Comparison of ENCODE assay signal across 23 cellular contexts in the genomic region with DNA sequence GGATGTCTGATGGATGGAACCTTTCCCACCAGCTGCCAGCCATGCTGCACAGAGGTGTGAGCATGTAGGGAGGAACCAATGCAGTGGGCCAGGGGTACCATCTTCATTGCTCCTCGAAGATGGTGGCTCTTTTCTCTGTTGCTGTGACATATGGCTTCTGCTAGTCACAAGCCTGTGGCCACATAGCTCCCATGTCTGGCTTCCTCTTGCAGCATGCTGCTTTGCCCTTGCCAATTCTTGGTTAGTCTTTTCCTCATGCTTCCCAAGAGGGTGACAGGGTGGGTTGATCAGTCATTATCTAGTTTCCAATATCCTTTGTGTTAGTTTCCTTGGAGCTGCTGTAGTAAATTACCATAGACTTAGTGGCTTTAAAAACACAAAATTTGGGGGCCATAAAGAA.
"Had no signal": no experiment of that assay in that cellular context is flagged by ENCODE, and none has a peak within 500 bp of the region (broad histone marks: within the 10 kb centered on the region; RNA-seq: fewer than 3 reads in every experiment).

No MANE protein-coding gene starts in this region.

- H3K9me3 ChIP-seq: esophagus squamous epithelium, lower lobe of right lung, right atrium auricular region, suprapubic skin, thyroid gland, upper lobe of left lung, uterus had no signal

- H3K36me3 Mint-ChIP-seq: immature natural killer cell had no signal

- H3K4me3 Mint-ChIP-seq: dendritic cell treated with granulocyte-macrophage colony-stimulating factor and Interleukin-4, amounts not matched to agents 40 ng/mL and 50 ng/mL, for 4 days; effector memory CD8-positive, alpha-beta T cell; immature natural killer cell; memory B cell; nephron had no signal

- H3K9ac ChIP-seq: parathyroid adenoma had no signal

- H3K4me1 Mint-ChIP-seq: immature natural killer cell, memory B cell had no signal

- H3K4me3 ChIP-seq: esophagus squamous epithelium, gastroesophageal sphincter, left ventricle myocardium inferior, lower lobe of right lung, right atrium auricular region, suprapubic skin, thyroid gland, upper lobe of left lung, uterus had no signal

- H3K9me3 Mint-ChIP-seq: immature natural killer cell had no signal

- H3K27me3 ChIP-seq: esophagus squamous epithelium, gastroesophageal sphincter, right atrium auricular region, suprapubic skin, thyroid gland, upper lobe of left lung, uterus had no signal

- H3K27ac ChIP-seq: esophagus squamous epithelium, gastroesophageal sphincter, left ventricle myocardium inferior, parathyroid adenoma, right atrium auricular region, suprapubic skin, thyroid gland, uterus had no signal

- ATAC-seq: effector memory CD8-positive, alpha-beta T cell; gastroesophageal sphincter; left cardiac atrium; lower lobe of right lung; stimulated activated naive CD8-positive, alpha-beta T cell treated with anti-CD3 and anti-CD28 coated beads, Interleukin-15, Interleukin-2, amounts not matched to agents 100 U/mL and 50 U/mL, for 24 hours had no signal

- H3K36me3 ChIP-seq: esophagus squamous epithelium, gastroesophageal sphincter, left ventricle myocardium inferior, lower lobe of right lung, right atrium auricular region, suprapubic skin, thyroid gland, upper lobe of left lung, uterus had no signal

- DNase-seq: effector memory CD8-positive, alpha-beta T cell; esophagus squamous epithelium; foreskin fibroblast; glutamatergic neuron; immature natural killer cell; left cardiac atrium; left ventricle myocardium inferior; lower lobe of right lung; midbrain; small intestine; stimulated activated CD4-positive, alpha-beta T cell treated with anti-CD3 and anti-CD28 coated beads, Interleukin-12 subunit alpha, Interleukin-12 subunit beta, amount 100 ng/mL, for 4 hours; stimulated activated CD4-positive, alpha-beta T cell treated with anti-CD3 and anti-CD28 coated beads, Interleukin-2, amount 100 ng/mL, for 48 hours; stimulated activated naive CD8-positive, alpha-beta T cell treated with anti-CD3 and anti-CD28 coated beads, Interleukin-15, Interleukin-2, amounts not matched to agents 100 U/mL and 50 U/mL, for 24 hours; thyroid gland; upper lobe of left lung; uterus had no signal

- H3K27ac Mint-ChIP-seq: dendritic cell treated with granulocyte-macrophage colony-stimulating factor and Interleukin-4, amounts not matched to agents 40 ng/mL and 50 ng/mL, for 4 days; effector memory CD8-positive, alpha-beta T cell; immature natural killer cell; memory B cell had no signal
